Comparison of ENCODE assay signal across 9 cellular contexts in the genomic region with DNA sequence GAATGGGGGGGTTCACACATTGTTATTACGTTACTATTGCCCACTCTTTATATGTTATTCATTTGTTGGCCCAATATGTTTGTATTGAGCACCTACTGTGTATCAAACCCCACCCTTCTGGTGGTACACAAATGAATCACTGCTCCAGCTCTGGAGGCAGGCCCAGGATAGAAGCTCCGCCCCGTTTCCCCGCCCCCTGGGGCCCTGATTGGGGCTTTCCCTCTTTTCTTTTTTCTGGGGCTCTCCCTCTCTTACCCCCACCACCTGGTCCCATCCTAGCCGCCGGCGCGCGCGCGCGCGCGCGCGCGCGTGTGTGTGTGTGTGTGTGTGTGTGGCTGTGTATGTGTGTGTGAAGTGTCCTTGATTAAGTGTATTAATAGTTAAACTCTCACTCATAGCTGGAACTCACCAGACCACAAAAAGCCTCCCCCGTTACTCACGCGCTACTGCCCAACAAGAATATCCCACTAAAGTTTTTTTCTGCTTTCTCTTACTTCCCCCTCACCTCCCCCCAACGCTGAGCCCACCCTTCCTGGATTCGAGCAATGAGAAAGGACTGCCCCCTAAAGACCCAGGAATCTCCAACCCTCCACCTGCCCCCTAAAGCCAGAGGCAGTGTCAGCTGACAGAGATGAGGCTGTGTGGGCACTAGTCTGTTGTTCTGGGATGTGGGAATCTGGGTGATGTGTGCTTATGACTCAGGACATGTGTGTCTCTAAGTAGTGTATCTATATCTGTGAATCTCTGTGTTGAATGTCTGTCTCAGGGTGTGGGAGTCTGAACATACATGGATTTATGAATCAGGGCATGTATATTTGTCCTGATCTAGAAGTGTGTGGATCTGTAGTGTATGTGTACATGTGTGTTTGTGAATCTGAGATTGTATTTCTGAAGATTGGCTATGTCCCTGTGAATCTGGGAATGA. TPM values are rescaled to one million over a fixed set of nuclear protein-coding genes. Genes with fewer than 3 reads are reported as not detected.
DNase-seq lines count a peak whose midpoint lies in the region; ATAC-seq, FAIRE-seq and TF ChIP-seq lines count a peak whose summit lies in the region.
"Had no signal": no experiment of that assay in that cellular context is flagged by ENCODE, and none has a peak within 500 bp of the region (broad histone marks: within the 10 kb centered on the region; RNA-seq: fewer than 3 reads in every experiment).

No MANE protein-coding gene starts in this region.

- H4K8ac ChIP-seq in mesendoderm (ENCODE audit: low read depth, low read length), result no peak overlapping the region

- DNase-seq in NCI-H1436 (lab: John Stamatoyannopoulos, UW) (peak; percentile 70), endothelial cell of umbilical vein (ENCODE audit: low read depth, low spot score) (peak; percentile 73), mesendoderm (no peak), NCI-H187 treated with DMSO at 0.1 percent for 48 hours (lab: John Stamatoyannopoulos, UW) (no peak)
- peak; percentile 82 for DNase-seq in activated CD8-positive, alpha-beta memory T cell treated with anti-CD3 and anti-CD28 coated beads for 24 hours

- CTCF ChIA-PET in HEK293 (lab: Yijun Ruan, JAX), result interaction anchor here (0.6 to 2.4 kb wide), 7 partner anchors 9 to 170 kb away, joined by 3 to 7 read pairs (median 4); no protein-coding TSS in a partner anchor
- CTCF ChIA-PET in endothelial cell of umbilical vein (lab: Charles Lee), result interaction anchor here (0.7 to 8.6 kb wide), 5 partner anchors 9 to 113 kb away, joined by 3 to 161 read pairs (median 9); no protein-coding TSS in a partner anchor

- H2BK5ac ChIP-seq in mesendoderm (ENCODE audit: low read length), result no peak overlapping the region

- WGBS in mesendoderm (ENCODE audit: extremely low coverage, insufficient coverage, low lambda C conversion rate), result no CpG with 5 or more reads among the region's 23 CpGs

- no peaks in the 10 kb centered on the region for H3K9me1 ChIP-seq in endothelial cell of umbilical vein (replicated peaks; ENCODE audit: control insufficient read depth, extremely low read depth, insufficient read depth, low read length)

- H3K4me3 Mint-ChIP-seq in stimulated activated memory B cell treated with anti-CD40 and anti-IgM and Interleukin-4, amounts not matched to agents 10 μg/mL and 1 μg/mL and 100 μg/mL, for 72 hours, result peak overlapping the region; percentile 92

- H3K4me1 Mint-ChIP-seq in stimulated activated memory B cell treated with anti-CD40 and anti-IgM and Interleukin-4, amounts not matched to agents 10 μg/mL and 1 μg/mL and 100 μg/mL, for 72 hours, result peaks cover 67% of the 10 kb centered on the region

- intact Hi-C loops in endothelial cell of umbilical vein (cut with micrococcal nuclease), result no loop called here

- H3K9me3 ChIP-seq in HEK293 (ENCODE audit: control insufficient read depth, insufficient read depth, low read depth, low read length) (no peaks in the 10 kb centered on the region), endothelial cell of umbilical vein (replicated peaks; ENCODE audit: control insufficient read depth, insufficient read depth, low read length) (no peaks in the 10 kb centered on the region)
- H3K9me3 ChIP-seq: neutrophil had no signal

- H3K23ac ChIP-seq in mesendoderm (ENCODE audit: low read length), result no peak overlapping the region

- no peak overlapping the region for H2BK15ac ChIP-seq in mesendoderm (replicated peaks; ENCODE audit: low read depth)

- no peak overlapping the region for H4K5ac ChIP-seq in mesendoderm (ENCODE audit: low read length)

- peaks cover 5 to 24% of the 10 kb centered on the region in 2 experiments for H3K27me3 ChIP-seq in endothelial cell of umbilical vein (ENCODE audit: control insufficient read depth in 2 of 2, insufficient read depth in 2 of 2, low read length in 2 of 2)
- H3K27me3 ChIP-seq in mesendoderm (ENCODE audit: insufficient read depth, low read length, poor library complexity), result no peaks in the 10 kb centered on the region

- no peaks in the 10 kb centered on the region for H4K20me1 ChIP-seq in endothelial cell of umbilical vein (replicated peaks; ENCODE audit: control insufficient read depth, extremely low read depth, insufficient read depth, low read length)

- ATAC-seq in GM18498 (IDR thresholded peaks at IDR 0.05; ENCODE audit: unreplicated experiment), result peak; percentile 39
- ATAC-seq in stimulated activated memory B cell treated with anti-CD40 and anti-IgM and Interleukin-4, amounts not matched to agents 10 μg/mL and 1 μg/mL and 100 μg/mL, for 72 hours, result peak; percentile 77

- peaks cover 3% of the 10 kb centered on the region for H3K79me1 ChIP-seq in mesendoderm (ENCODE audit: low read length)

- H3K4me1 ChIP-seq in HEK293 (ENCODE audit: control insufficient read depth, insufficient read depth, low read length) (peaks cover 28% of the 10 kb centered on the region), endothelial cell of umbilical vein (ENCODE audit: control insufficient read depth, extremely low read depth, insufficient read depth, low read length) (peaks cover 29% of the 10 kb centered on the region), mesendoderm (ENCODE audit: control insufficient read depth, low read depth, low read length) (peaks cover 33% of the 10 kb centered on the region)

- H3K4me3 ChIP-seq in HEK293 (ENCODE audit: low read depth, low read length) (no peak overlapping the region), endothelial cell of umbilical vein (replicated peaks in 1 of 3; ENCODE audit: insufficient read depth in 1 of 3, low read depth in 1 of 3, low read length in 3 of 3) (no peak overlapping the region), mesendoderm (ENCODE audit: low read length) (no peak overlapping the region)

- no peak for TF ChIP-seq POLR2A in endothelial cell of umbilical vein (IDR thresholded peaks at IDR 0.05; ENCODE audit: low read depth, low read length)

- peak; percentile 49 for FAIRE-seq in endothelial cell of umbilical vein (lab: Jason Lieb, UNC)

- H3K27me3 Mint-ChIP-seq in stimulated activated memory B cell treated with anti-CD40 and anti-IgM and Interleukin-4, amounts not matched to agents 10 μg/mL and 1 μg/mL and 100 μg/mL, for 72 hours, result no peaks in the 10 kb centered on the region

- no peaks in the 10 kb centered on the region for H3K9me3 Mint-ChIP-seq in stimulated activated memory B cell treated with anti-CD40 and anti-IgM and Interleukin-4, amounts not matched to agents 10 μg/mL and 1 μg/mL and 100 μg/mL, for 72 hours

- no peaks in the 10 kb centered on the region for H3K79me2 ChIP-seq in endothelial cell of umbilical vein (ENCODE audit: control insufficient read depth, insufficient read depth, low read length)
- H3K79me2 ChIP-seq in mesendoderm (ENCODE audit: control insufficient read depth, insufficient read depth, low read length), result peaks cover 82% of the 10 kb centered on the region

- H3K27ac Mint-ChIP-seq in stimulated activated memory B cell treated with anti-CD40 and anti-IgM and Interleukin-4, amounts not matched to agents 10 μg/mL and 1 μg/mL and 100 μg/mL, for 72 hours, result peak overlapping the region; percentile 88

- POLR2A ChIA-PET in HEK293 (lab: Yijun Ruan, JAX) (interaction anchor here (0.7 to 1.0 kb wide), 3 partner anchors 9 to 15 kb away, joined by 3 read pairs; no protein-coding TSS in a partner anchor), endothelial cell of umbilical vein (lab: Charles Lee) (interaction anchor here (0.7 kb wide), 2 partner anchors 14 to 189 kb away, joined by 3 to 4 read pairs; a partner anchor contains a TSS)

- BruUV-seq in endothelial cell of umbilical vein (replicated peaks; lab: Mats Ljungman, UMichigan), result no TSS peak

- no peak overlapping the region for H2AFZ ChIP-seq in endothelial cell of umbilical vein (ENCODE audit: low read depth, low read length)

- peak overlapping the region; percentile 40 for H2AK5ac ChIP-seq in mesendoderm (ENCODE audit: low read length)

- H3K9ac ChIP-seq in endothelial cell of umbilical vein (replicated peaks; ENCODE audit: extremely low read depth, insufficient read depth, low read length) (no peak overlapping the region), mesendoderm (ENCODE audit: low read length) (peak overlapping the region; percentile 59)

- TF ChIP-seq CTCF in HEK293 (tag by site-specific recombination; IDR thresholded peaks at IDR 0.05), result no peak
- no peak for TF ChIP-seq CTCF in endothelial cell of umbilical vein (IDR thresholded peaks at IDR 0.05; ENCODE audit: extremely low read depth in 1 of 2, insufficient read depth in 1 of 2, low read depth in 1 of 2, low read length in 2 of 2)

- peak overlapping the region; percentile 45 for H3K56ac ChIP-seq in mesendoderm (ENCODE audit: low read length)

- H3K36me3 ChIP-seq in HEK293 (ENCODE audit: control insufficient read depth in 2 of 2, insufficient read depth in 1 of 2, low read length in 2 of 2) (no peaks in the 10 kb centered on the region), endothelial cell of umbilical vein (ENCODE audit: control insufficient read depth in 2 of 2, extremely low read depth in 1 of 2, insufficient read depth in 2 of 2, low read length in 2 of 2) (no peaks in the 10 kb centered on the region), mesendoderm (ENCODE audit: control insufficient read depth, insufficient read depth, low read length) (no peaks in the 10 kb centered on the region)
- H3K36me3 ChIP-seq: neutrophil had no signal

- no peak overlapping the region for H3K4ac ChIP-seq in mesendoderm (ENCODE audit: low read depth, low read length)

- dilution Hi-C loops in endothelial cell of umbilical vein (cut with MboI; ENCODE audit: extremely low pct_ligation_motif_present, low sequenced_read_pairs), result no loop called here

- H3K18ac ChIP-seq in mesendoderm (ENCODE audit: low read length), result no peak overlapping the region

- H3K27ac ChIP-seq in HEK293 (ENCODE audit: extremely low read depth, low read depth, low read length) (no peak overlapping the region; the same call in 1 of the 2 replicates), endothelial cell of umbilical vein (ENCODE audit: insufficient read depth, low read depth, low read length) (no peak overlapping the region), mesendoderm (ENCODE audit: low read depth, low read length) (no peak overlapping the region)
- H3K27ac ChIP-seq: neutrophil had no signal

- H2BK120ac ChIP-seq in mesendoderm (ENCODE audit: low read depth, low read length), result no peak overlapping the region

- no peak overlapping the region for H3K4me2 ChIP-seq in endothelial cell of umbilical vein (ENCODE audit: insufficient read depth, low read length)
- H3K4me2 ChIP-seq in mesendoderm (ENCODE audit: low read length), result peak overlapping the region; percentile 54

- H3K36me3 Mint-ChIP-seq in stimulated activated memory B cell treated with anti-CD40 and anti-IgM and Interleukin-4, amounts not matched to agents 10 μg/mL and 1 μg/mL and 100 μg/mL, for 72 hours, result peaks cover 8% of the 10 kb centered on the region

RNA-seq across cellular contexts. Expression of a gene that starts 4.0 kb away (rescaled TPM):
- total RNA-seq in endothelial cell of umbilical vein, result 2.7 and 5.9 TPM in 2 replicates
- 5.5 and 8.2 TPM in 2 replicates for polyA plus RNA-seq in endothelial cell of umbilical vein
- polyA plus RNA-seq in endothelial cell of umbilical vein (2011; cell fraction: cytosol; rRNA removed), result 3.5 and 5.5 TPM in 2 replicates
- 2.2 and 3.2 TPM in 2 replicates for polyA plus RNA-seq in endothelial cell of umbilical vein (2011; cell fraction: nucleus; rRNA removed)
- polyA plus RNA-seq in endothelial cell of umbilical vein (2012), result 0.82 and 0.90 TPM in 2 replicates
- polyA minus RNA-seq in endothelial cell of umbilical vein, result 4.7 and 6.7 TPM in 2 replicates
- 24.9 TPM for polyA minus RNA-seq in endothelial cell of umbilical vein (2011; cell fraction: cytosol; rRNA and poly(A)+ RNA removed)
- polyA minus RNA-seq in endothelial cell of umbilical vein (2011; cell fraction: nucleus; rRNA and poly(A)+ RNA removed), result 1.1 and 1.8 TPM in 2 replicates
- 90.1 TPM for polyA plus RNA-seq in mesendoderm (2013, experiment 1 of 2)
- 88.3 TPM for polyA plus RNA-seq in mesendoderm (2013, experiment 2 of 2)

Comparison
In these comparisons a context has a peak if more than half of its experiments do, and no peak if none do; other contexts are left out.
1. DNase-seq: peak in NCI-H1436 (single experiment), activated CD8-positive, alpha-beta memory T cell treated with anti-CD3 and anti-CD28 coated beads for 24 hours (single experiment) and endothelial cell of umbilical vein (single experiment); none in mesendoderm (single experiment) and NCI-H187 treated with DMSO at 0.1 percent for 48 hours (single experiment).